In the genomic region with DNA sequence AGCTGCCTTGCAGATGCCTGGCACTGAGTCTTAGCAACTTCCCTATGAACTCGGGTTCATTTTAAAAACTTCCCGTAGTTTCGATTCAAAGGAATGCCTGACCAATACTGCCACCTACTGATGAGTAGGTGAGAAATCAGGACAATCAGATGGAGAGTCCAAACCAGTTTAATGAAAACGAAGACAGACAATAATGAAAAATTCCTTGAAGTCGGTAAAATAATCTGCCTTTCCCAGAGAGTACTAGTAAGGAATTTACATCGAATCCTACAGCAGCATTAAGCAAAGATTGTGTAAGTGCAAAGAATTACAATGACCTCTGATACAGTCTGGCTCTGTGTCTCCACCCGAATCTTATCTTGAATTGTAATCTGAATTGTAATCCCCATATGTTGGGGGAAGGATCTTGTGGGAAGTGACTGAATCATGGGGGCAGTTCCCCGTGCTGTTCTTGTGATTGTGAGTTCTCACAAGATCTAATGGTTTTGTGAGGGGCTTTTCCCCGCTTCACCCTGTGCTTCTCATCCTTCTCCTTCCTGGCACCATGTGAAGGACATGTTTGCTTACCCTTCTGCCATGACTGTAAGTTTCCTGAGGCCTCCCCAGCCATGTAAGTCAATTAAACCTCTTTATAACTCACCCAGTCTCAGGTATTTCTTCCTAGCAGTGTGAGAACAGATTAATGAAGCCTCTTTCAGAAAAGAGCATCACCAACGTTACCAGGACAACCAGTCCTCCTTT, we compare ENCODE assay signal across 8 cellular contexts.
DNase-seq lines count a peak whose midpoint lies in the region; ATAC-seq and FAIRE-seq lines count a peak whose summit lies in the region.

No MANE protein-coding gene starts in this region.

- ATAC-seq in Right ventricle myocardium inferior = peak; percentile 73
- no peak for ATAC-seq in HG03469 (IDR thresholded peaks at IDR 0.05; ENCODE audit: unreplicated experiment)

- intact Hi-C loops in Right ventricle myocardium inferior (cut with DNase I) = loop anchor here (2.0 kb wide), 1 partner anchor 77 kb away; no protein-coding TSS in a partner anchor
- intact Hi-C loops in cardiac septum (cut with DNase I) = loop anchor here (2.0 kb wide), 1 partner anchor 77 kb away; no protein-coding TSS in a partner anchor

- FAIRE-seq in islet of Langerhans (lab: Jason Lieb, UNC) = peak; percentile 69

- in situ Hi-C loops in T47D (cut with HindIII; ENCODE audit: low pct_unique_long_range_greater_than_20kb, low sequenced_read_pairs) = no loop called here

- DNase-seq in Right ventricle myocardium inferior (ENCODE audit: missing footprints) = no peak
- DNase-seq in cardiac septum (ENCODE audit: low spot score) = no peak
- DNase-seq in NCI-H524 treated with DMSO at 0.1 percent for 48 hours (lab: John Stamatoyannopoulos, UW) = peak; percentile 12
- DNase-seq in T47D (ENCODE audit: low read depth in 1 of 2, low spot score in 1 of 2) = peak; percentile 4 to 68
- peak; percentile 86 for DNase-seq in superior temporal gyrus (ENCODE audit: extremely low spot score)
- no peak for DNase-seq in NCI-H1436 treated with DMSO at 0.1 percent for 48 hours (lab: John Stamatoyannopoulos, UW)

Comparison
In these comparisons a context has a peak if more than half of its experiments do, and no peak if none do; other contexts are left out.
1. DNase-seq: peak in NCI-H524 treated with DMSO at 0.1 percent for 48 hours (single experiment), T47D (2 of 2) and superior temporal gyrus (single experiment); none in Right ventricle myocardium inferior (single experiment), cardiac septum (single experiment) and NCI-H1436 treated with DMSO at 0.1 percent for 48 hours (single experiment).